ENCODE assay signal across 20 cellular contexts in the genomic region with DNA sequence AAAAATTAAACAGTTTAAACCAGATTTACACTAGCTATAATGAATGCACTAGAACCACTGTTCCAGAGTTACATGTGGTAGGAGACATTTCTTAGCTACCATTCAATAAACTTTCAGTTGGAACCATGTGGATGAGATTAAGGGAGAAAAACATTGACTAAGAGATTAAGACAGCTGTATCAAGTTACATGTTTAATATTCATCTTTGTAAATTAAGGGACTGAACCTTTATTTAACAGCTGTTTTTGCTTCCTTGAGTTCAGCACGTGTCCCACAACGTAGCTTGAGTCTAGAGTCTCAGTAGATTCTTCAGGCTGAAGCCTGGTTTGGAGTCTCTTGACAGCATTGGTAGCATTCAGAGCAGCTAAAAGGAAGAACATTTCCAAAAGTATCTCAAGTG. TPM values are rescaled to one million over a fixed set of nuclear protein-coding genes. Genes with fewer than 3 reads are reported as not detected.
DNase-seq lines count a peak whose midpoint lies in the region; ATAC-seq, FAIRE-seq and TF ChIP-seq lines count a peak whose summit lies in the region.
"Had no signal": no experiment of that assay in that cellular context is flagged by ENCODE, and none has a peak within 500 bp of the region (broad histone marks: within the 10 kb centered on the region; RNA-seq: fewer than 3 reads in every experiment).

No MANE protein-coding gene starts in this region.

- H2AFZ ChIP-seq in GM12878 (ENCODE audit: control insufficient read depth, low read depth, low read length) (no peak overlapping the region), GM23338 (no peak overlapping the region)

- WGBS in GM12878 (ENCODE audit: insufficient coverage, insufficient replicate concordance, low lambda C conversion rate, missing lambda C conversion rate), result 73% methylated on average over 2 of the region's 2 CpGs
- WGBS in right cardiac atrium, result 87% methylated on average over 2 of the region's 2 CpGs

- H3K27ac Mint-ChIP-seq in GM23338, result no peak overlapping the region
- H3K27ac Mint-ChIP-seq: CD8-positive, alpha-beta memory T cell; HFFc6 had no signal

- no peaks in the 10 kb centered on the region for H3K27me3 Mint-ChIP-seq in GM23338 (ENCODE audit: insufficient read depth, low read depth, poor library complexity)
- H3K27me3 Mint-ChIP-seq: CD8-positive, alpha-beta memory T cell had no signal

- in situ Hi-C loops in GM12878 (cut with MboI), result no loop called here

- no TSS peak for BruUV-seq in GM12878 (replicated peaks; lab: Mats Ljungman, UMichigan)

- H3K36me3 ChIP-seq in GM12878 (ENCODE audit: control insufficient read depth in 2 of 2, insufficient read depth in 2 of 2, low read length in 1 of 2), result peaks cover 0 to 4% of the 10 kb centered on the region in 2 experiments; a peak in 2 of 4 replicates
- peaks cover 10% of the 10 kb centered on the region for H3K36me3 ChIP-seq in GM23338 (ENCODE audit: insufficient read depth)

- no peak for TF ChIP-seq EP300 in GM12878 (IDR thresholded peaks at IDR 0.05; ENCODE audit: borderline replicate concordance in 1 of 2, control insufficient read depth in 1 of 2, low read depth in 2 of 2, low read length in 2 of 2)

- no peak overlapping the region for H3K4me3 Mint-ChIP-seq in GM23338
- H3K4me3 Mint-ChIP-seq: CD8-positive, alpha-beta memory T cell; HFFc6 had no signal

- ATAC-seq in GM12878 (no peak), GM23338 (no peak), right cardiac atrium (no peak)
- ATAC-seq: A549 had no signal

- H3K9me2 ChIP-seq in GM23338 (ENCODE audit: insufficient read depth), result no peaks in the 10 kb centered on the region

- CTCF ChIA-PET in GM12878 (lab: Yijun Ruan, JAX), result interaction anchor here (1.2 to 2.2 kb wide), 4 partner anchors 24 to 109 kb away, joined by 3 to 9 read pairs (median 4); no protein-coding TSS in a partner anchor

- H4K20me1 ChIP-seq in GM12878 (ENCODE audit: control insufficient read depth, insufficient read depth), result no peaks in the 10 kb centered on the region
- H4K20me1 ChIP-seq in GM23338 (replicated peaks; ENCODE audit: insufficient read depth), result no peaks in the 10 kb centered on the region

- H3K79me2 ChIP-seq in GM12878 (ENCODE audit: control insufficient read depth, insufficient read depth, low read length) (no peaks in the 10 kb centered on the region), GM23338 (replicated peaks; ENCODE audit: insufficient read depth) (no peaks in the 10 kb centered on the region)

- POLR2A ChIA-PET in GM12878 (lab: Charles Lee), result interaction anchor here (1.2 kb wide), 1 partner anchor 13 kb away, joined by 5 read pairs; no protein-coding TSS in a partner anchor

- no peaks in the 10 kb centered on the region for H3K4me1 Mint-ChIP-seq in GM23338

- H3K9me3 ChIP-seq in GM12878 (replicated peaks; ENCODE audit: control insufficient read depth, insufficient read depth, low read length) (no peaks in the 10 kb centered on the region; the same call in 2 of the 3 replicates), right cardiac atrium (ENCODE audit: control insufficient read depth, low read length) (no peaks in the 10 kb centered on the region)
- H3K9me3 ChIP-seq: A549 had no signal

- no peak for TF ChIP-seq POLR2A in GM12878 (IDR thresholded peaks at IDR 0.05; ENCODE audit: low read depth, low read length)

- no peak overlapping the region for H3K9ac ChIP-seq in GM12878 (ENCODE audit: control insufficient read depth, insufficient read depth, low read length)

- peaks cover 26% of the 10 kb centered on the region for H3K9me3 Mint-ChIP-seq in GM23338

- H3K4me1 ChIP-seq in GM12878 (ENCODE audit: control insufficient read depth, insufficient read depth, low read length) (no peaks in the 10 kb centered on the region), GM23338 (ENCODE audit: insufficient read depth) (no peaks in the 10 kb centered on the region), right cardiac atrium (ENCODE audit: control insufficient read depth, insufficient read depth, low read length) (no peaks in the 10 kb centered on the region)
- H3K4me1 ChIP-seq: A549, SJCRH30 had no signal

- TF ChIP-seq RAD21 in GM12878 (IDR thresholded peaks at IDR 0.05; ENCODE audit: insufficient read depth, low read depth, low read length), result no peak

- peak; percentile 81 for FAIRE-seq in D721Med (lab: Jason Lieb, UNC)
- FAIRE-seq in GM12878 (lab: Jason Lieb, UNC), result no peak
- FAIRE-seq: A549, H54 had no signal

- H3K36me3 Mint-ChIP-seq in GM23338 (ENCODE audit: low read depth), result peaks cover 52% of the 10 kb centered on the region

- TF ChIP-seq CTCF in D721Med (IDR thresholded peaks at IDR 0.05; ENCODE audit: insufficient read depth, missing control alignments) (no peak), HFF-Myc (IDR thresholded peaks at IDR 0.05; ENCODE audit: low read depth, low read length, missing control alignments) (no peak), GM12878 (IDR thresholded peaks at IDR 0.05 in 2 of 3, conservative IDR thresholded peaks at IDR 0.05 in 1 of 3; ENCODE audit: control insufficient read depth in 2 of 3, extremely low read depth in 1 of 3, insufficient read depth in 1 of 3, low read depth in 3 of 3, low read length in 3 of 3) (no peak), GM23338 (conservative IDR thresholded peaks at IDR 0.05; ENCODE audit: low read depth in 2 of 2) (no peak)

- SMC1A ChIA-PET in GM12878 (lab: Charles Lee; ENCODE audit: uncharacterized antibody, unreplicated experiment), result interaction anchor here (0.9 to 1.5 kb wide), 6 partner anchors 13 to 109 kb away, joined by 3 to 7 read pairs (median 4); no protein-coding TSS in a partner anchor

- H3K4me2 ChIP-seq in GM12878 (ENCODE audit: control insufficient read depth, insufficient read depth) (no peak overlapping the region), GM23338 (no peak overlapping the region)
- H3K4me2 ChIP-seq: A549 had no signal

- no peaks in the 10 kb centered on the region for H3K27me3 ChIP-seq in GM12878 (replicated peaks in 1 of 2; ENCODE audit: control insufficient read depth in 2 of 2, insufficient read depth in 2 of 2, low read length in 1 of 2)
- H3K27me3 ChIP-seq in GM23338 (ENCODE audit: insufficient read depth), result no peaks in the 10 kb centered on the region
- no peaks in the 10 kb centered on the region for H3K27me3 ChIP-seq in right cardiac atrium (ENCODE audit: control insufficient read depth, insufficient read depth)
- H3K27me3 ChIP-seq: SJCRH30 had no signal

- RAD21 ChIA-PET in GM12878 (lab: Charles Lee; ENCODE audit: unreplicated experiment), result interaction anchor here (0.9 to 1.3 kb wide), 2 partner anchors 24 to 109 kb away, joined by 4 read pairs; no protein-coding TSS in a partner anchor

- DNase-seq in D721Med (ENCODE audit: insufficient read length, low spot score), result no peak
- peak; percentile 14 for DNase-seq in HFF-Myc (ENCODE audit: extremely low read depth, low read depth)
- no peak for DNase-seq in GM12878 (ENCODE audit: low read depth, low spot score)
- DNase-seq in myocyte (ENCODE audit: low read depth), result peak; percentile 2
- no peak for DNase-seq in GM23338 (ENCODE audit: low spot score)
- DNase-seq in kidney glomerular epithelial cell (lab: John Stamatoyannopoulos, UW), result no peak
- DNase-seq in right cardiac atrium, result no peak
- DNase-seq: C1 segment of cervical spinal cord; CD8-positive, alpha-beta memory T cell; DND-41; HFFc6; KG1; NCI-H1105 treated with DMSO at 0.1 percent for 48 hours; NCI-H1694; NCI-H2081 treated with DMSO at 0.1 percent for 48 hours; NCI-H446 treated with DMSO at 0.1 percent for 48 hours; NCI-H774 had no signal

- no peaks in the 10 kb centered on the region for H3F3A ChIP-seq in GM23338 (replicated peaks; ENCODE audit: low read depth)

- H3K27ac ChIP-seq in GM12878 (ENCODE audit: control insufficient read depth, insufficient read depth) (peak overlapping the region; percentile 13; the same call in 1 of the 2 replicates), GM23338 (ENCODE audit: low read depth) (no peak overlapping the region), right cardiac atrium (ENCODE audit: low read length) (no peak overlapping the region)
- H3K27ac ChIP-seq: A549, SJCRH30 had no signal

- H3K4me3 ChIP-seq in HFF-Myc (replicated peaks; ENCODE audit: low read depth, low read length) (no peak overlapping the region), GM12878 (no peak overlapping the region), GM23338 (no peak overlapping the region), right cardiac atrium (ENCODE audit: low read length) (no peak overlapping the region)
- H3K4me3 ChIP-seq: A549, SJCRH30 had no signal

- intact Hi-C loops in GM12878 (cut with micrococcal nuclease; ENCODE audit: unreplicated experiment), result no loop called here
- intact Hi-C loops in right cardiac atrium (cut with DNase I), result no loop called here

RNA-seq across cellular contexts. Expression of a gene that starts 27.2 kb away (rescaled TPM):
- 42.5 and 52.8 TPM in 2 replicates for total RNA-seq in GM12878 (2013; cell fraction: nucleolus; rRNA removed)
- 4.2 TPM in 2 replicates for total RNA-seq in GM12878 (2014; rRNA removed)
- 5.9 and 6.6 TPM in 2 replicates for total RNA-seq in GM12878 (2014; rRNA removed; fragmentation: Illumina TruSeq; extraction: Trizol)
- 2.6 and 5.7 TPM in 2 replicates for total RNA-seq in GM12878 (2021)
- polyA plus RNA-seq in GM12878 (2011; ENCODE audit: low read depth), result 2.3 TPM
- polyA plus RNA-seq in GM12878 (2011; rRNA removed), result 4.7 and 7.3 TPM in 2 replicates
- 0.87 and 0.95 TPM in 2 replicates for polyA plus RNA-seq in GM12878 (2011; cell fraction: cytosol; rRNA removed)
- polyA plus RNA-seq in GM12878 (2011; cell fraction: nucleus; rRNA removed), result 18.4 and 18.5 TPM in 2 replicates
- 2.7 and 3.0 TPM in 2 replicates for polyA plus RNA-seq in GM12878 (2012)
- polyA plus RNA-seq in GM12878 (2014; fragmentation: Illumina TruSeq; extraction: Trizol), result 4.5 and 6.4 TPM in 2 replicates
- under 1 TPM; 0.76 to 0.93 TPM for polyA plus RNA-seq in GM12878 (2014; fragmentation: Nextera tagmentation; extraction: Ambion mirVana)
- polyA plus RNA-seq in GM12878 (2014; rRNA removed), result 2.4 and 3.2 TPM in 2 replicates
- polyA plus RNA-seq in GM12878 (2016; fragmentation: Nextera tagmentation; extraction: Ambion mirVana), result 1 to 10 TPM; 1.3 to 1.7 TPM
- polyA minus RNA-seq in GM12878 (2011; rRNA and poly(A)+ RNA removed), result 5.3 and 7.2 TPM in 2 replicates
- 0.21 and 0.80 TPM in 2 replicates for polyA minus RNA-seq in GM12878 (2011; cell fraction: cytosol; rRNA and poly(A)+ RNA removed)
- 10.0 and 16.0 TPM in 2 replicates for polyA minus RNA-seq in GM12878 (2011; cell fraction: nucleus; rRNA and poly(A)+ RNA removed)
- total RNA-seq in myocyte, result 2.6 and 3.0 TPM in 2 replicates
- polyA plus RNA-seq in myocyte (2012), result 2.5 TPM
- 0.73 and 1.0 TPM in 2 replicates for total RNA-seq in GM23338 (2014; rRNA removed; shearing (Covaris generic))
- 0.26 and 0.39 TPM in 2 replicates for polyA plus RNA-seq in GM23338 (2016; fragmentation: Nextera tagmentation; extraction: Ambion mirVana)
- total RNA-seq in right cardiac atrium, result 1 to 10 TPM; 3.3 to 4.8 (median 3.6) TPM
- polyA plus RNA-seq in right cardiac atrium, result 2.1 TPM

RNA-seq across cellular contexts. Expression of a gene that starts 46.4 kb away (rescaled TPM):
- total RNA-seq in GM12878 (2013; cell fraction: nucleolus; rRNA removed), result 103 and 106 TPM in 2 replicates
- total RNA-seq in GM12878 (2014; rRNA removed) (7.9 and 8.1 TPM in 2 replicates), GM12878 (2014; rRNA removed; fragmentation: Illumina TruSeq; extraction: Trizol) (12.2 and 13.6 TPM in 2 replicates), GM12878 (2021) (10.9 and 11.3 TPM in 2 replicates), myocyte (5.5 and 13.0 TPM in 2 replicates), right cardiac atrium (1 to 10 TPM; 6.2 to 9.7 (median 8.5) TPM)
- polyA plus RNA-seq in GM12878 (2011; ENCODE audit: low read depth), result 1.8 TPM
- polyA plus RNA-seq in GM12878 (2011; rRNA removed) (5.4 and 7.5 TPM in 2 replicates), GM12878 (2014; fragmentation: Illumina TruSeq; extraction: Trizol) (5.7 and 13.0 TPM in 2 replicates), GM12878 (2014; fragmentation: Nextera tagmentation; extraction: Ambion mirVana) (1 to 10 TPM; 2.0 to 2.7 TPM), GM12878 (2014; rRNA removed) (3.5 and 8.9 TPM in 2 replicates), GM12878 (2016; fragmentation: Nextera tagmentation; extraction: Ambion mirVana) (10 to 100 TPM; 10.1 to 13.9 TPM), GM23338 (2016; fragmentation: Nextera tagmentation; extraction: Ambion mirVana) (6.1 and 8.5 TPM in 2 replicates), right cardiac atrium (1.7 TPM)
- 2.7 and 2.9 TPM in 2 replicates for polyA plus RNA-seq in GM12878 (2011; cell fraction: cytosol; rRNA removed)
- polyA plus RNA-seq in GM12878 (2011; cell fraction: nucleus; rRNA removed), result 10.6 and 12.4 TPM in 2 replicates
- polyA plus RNA-seq in GM12878 (2012), result 4.1 and 4.8 TPM in 2 replicates
- polyA minus RNA-seq in GM12878 (2011; rRNA and poly(A)+ RNA removed), result 8.4 and 12.2 TPM in 2 replicates
- 2.1 and 2.2 TPM in 2 replicates for polyA minus RNA-seq in GM12878 (2011; cell fraction: cytosol; rRNA and poly(A)+ RNA removed)
- polyA minus RNA-seq in GM12878 (2011; cell fraction: nucleus; rRNA and poly(A)+ RNA removed), result 19.9 and 32.4 TPM in 2 replicates
- 2.0 TPM for polyA plus RNA-seq in myocyte (2012)
- total RNA-seq in GM23338 (2014; rRNA removed; shearing (Covaris generic)), result 19.0 and 22.5 TPM in 2 replicates

Comparison
In these comparisons a context has a peak if more than half of its experiments do, and no peak if none do; other contexts are left out.
1. DNase-seq: peak in HFF-Myc (single experiment) and myocyte (single experiment); none in D721Med (single experiment), GM12878 (single experiment), GM23338 (single experiment), kidney glomerular epithelial cell (single experiment) and right cardiac atrium (0 of 3).